17 cellular contexts compared by ENCODE assay signal in the genomic region with DNA sequence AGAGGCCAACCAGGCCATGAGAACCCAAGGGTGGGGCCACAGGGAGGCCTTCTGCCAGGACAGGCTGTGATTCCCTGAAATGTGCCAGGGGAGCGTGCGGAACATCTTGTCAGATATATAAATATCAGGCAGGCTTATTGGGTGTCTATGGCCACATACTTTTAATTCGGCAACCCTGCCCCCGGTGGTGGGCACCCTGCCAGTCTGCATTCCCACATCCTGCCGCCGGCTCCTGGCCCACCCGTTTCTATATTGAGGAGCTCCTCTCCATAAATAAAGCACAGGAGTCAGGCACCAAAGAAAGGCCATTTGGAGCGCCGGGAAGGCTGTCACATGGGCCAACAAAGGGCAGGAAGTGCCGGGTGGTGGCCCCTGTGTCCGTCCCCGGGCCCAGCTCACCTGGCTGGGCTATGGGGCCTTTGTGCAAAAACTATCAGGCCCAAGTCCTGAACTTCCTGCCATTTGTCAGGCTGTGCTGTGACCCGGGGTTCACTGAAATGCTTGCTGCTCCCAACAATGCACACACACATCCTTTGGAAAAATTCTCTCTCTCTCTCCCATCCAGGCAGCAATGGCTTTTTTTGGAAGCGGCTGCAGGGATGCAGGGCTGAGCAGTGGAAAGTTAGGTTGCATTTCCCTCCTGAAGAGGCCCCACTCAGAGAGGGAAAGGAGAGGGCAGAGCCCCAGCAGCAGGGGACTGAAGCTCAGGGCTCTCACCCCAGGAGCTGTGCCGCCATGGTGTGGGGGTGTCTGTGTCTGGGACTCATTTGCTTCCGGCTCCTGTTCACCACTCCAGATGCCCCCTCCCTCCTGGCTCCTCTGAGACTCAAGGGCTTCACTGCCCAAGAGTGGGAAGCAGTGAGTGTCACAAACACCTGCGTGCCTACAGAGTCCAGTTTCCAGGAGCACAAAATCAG. TPM values are rescaled to one million over a fixed set of nuclear protein-coding genes. Genes with fewer than 3 reads are reported as not detected.
DNase-seq lines count a peak whose midpoint lies in the region; ATAC-seq and TF ChIP-seq lines count a peak whose summit lies in the region.
"Had no signal": no experiment of that assay in that cellular context is flagged by ENCODE, and none has a peak within 500 bp of the region (broad histone marks: within the 10 kb centered on the region; RNA-seq: fewer than 3 reads in every experiment).

No MANE protein-coding gene starts in this region.

- peak overlapping the region in 3 of 4 donors; percentile 50 to 76 (median 50) for H3K27ac ChIP-seq in esophagus squamous epithelium
- H3K27ac ChIP-seq in mesendoderm (ENCODE audit: low read depth, low read length) = no peak overlapping the region
- H3K27ac ChIP-seq in upper lobe of left lung = peak overlapping the region; percentile 55 to 81 (median 68)
- H3K27ac ChIP-seq: hepatocyte, WERI-Rb-1 had no signal

- H3K4me3 ChIP-seq in esophagus squamous epithelium (no peak overlapping the region), mesendoderm (ENCODE audit: low read length) (no peak overlapping the region), upper lobe of left lung (no peak overlapping the region)
- H3K4me3 ChIP-seq: HAP-1, hepatocyte, mucosa of descending colon, transverse colon had no signal

- H3K27ac Mint-ChIP-seq in progenitor cell of endocrine pancreas = no peak overlapping the region

- no peak overlapping the region for H3K23ac ChIP-seq in mesendoderm (ENCODE audit: low read length)

- H2BK5ac ChIP-seq in mesendoderm (ENCODE audit: low read length) = peak overlapping the region; percentile 29

- H3K4ac ChIP-seq in mesendoderm (ENCODE audit: low read depth, low read length) = no peak overlapping the region

- H2BK15ac ChIP-seq in mesendoderm (replicated peaks; ENCODE audit: low read depth) = no peak overlapping the region

- no peak overlapping the region for H3K4me3 Mint-ChIP-seq in progenitor cell of endocrine pancreas (ENCODE audit: low read depth)

- H3K36me3 ChIP-seq in esophagus squamous epithelium = no peaks in the 10 kb centered on the region
- no peaks in the 10 kb centered on the region for H3K36me3 ChIP-seq in mesendoderm (ENCODE audit: control insufficient read depth, insufficient read depth, low read length)
- no peaks in the 10 kb centered on the region for H3K36me3 ChIP-seq in upper lobe of left lung
- H3K36me3 ChIP-seq: HAP-1, transverse colon, WERI-Rb-1 had no signal

- ATAC-seq in upper lobe of left lung (ENCODE audit: low FRiP score in 2 of 2) (peak; percentile 19 to 64), GM19351 (IDR thresholded peaks at IDR 0.05; ENCODE audit: unreplicated experiment) (no peak)
- ATAC-seq: mucosa of descending colon had no signal

- H3K4me1 ChIP-seq in esophagus squamous epithelium (peaks cover 0 to 13% (median 0%) of the 10 kb centered on the region in 3 donors), mesendoderm (ENCODE audit: control insufficient read depth, low read depth, low read length) (peaks cover 5% of the 10 kb centered on the region), upper lobe of left lung (peaks cover 2 to 13% (median 10%) of the 10 kb centered on the region in 4 donors)
- H3K4me1 ChIP-seq: HAP-1, transverse colon had no signal

- H2AK5ac ChIP-seq in mesendoderm (ENCODE audit: low read length) = no peak overlapping the region

- no peaks in the 10 kb centered on the region for H3K79me1 ChIP-seq in mesendoderm (ENCODE audit: low read length)

- no peak overlapping the region for H2BK120ac ChIP-seq in mesendoderm (ENCODE audit: low read depth, low read length)

- TF ChIP-seq CTCF in esophagus squamous epithelium (IDR thresholded peaks at IDR 0.05) = peak in 1 of 6 experiments; percentile 18
- TF ChIP-seq CTCF in upper lobe of left lung (IDR thresholded peaks at IDR 0.05) = peak in 2 of 6 experiments; percentile 9 to 38
- no peak for TF ChIP-seq CTCF in progenitor cell of endocrine pancreas (IDR thresholded peaks at IDR 0.05; ENCODE audit: unreplicated experiment)

- 32 to 33% methylated on average over 7 to 9 of the region's 17 CpGs for WGBS in esophagus squamous epithelium, 2 donors
- no CpG with 5 or more reads among the region's 17 CpGs for WGBS in mesendoderm (ENCODE audit: extremely low coverage, insufficient coverage, low lambda C conversion rate)
- 51 to 53% methylated on average over 10 to 17 of the region's 17 CpGs for WGBS in upper lobe of left lung, 2 donors

- no peak overlapping the region for H3K9ac ChIP-seq in mesendoderm (ENCODE audit: low read length)

- no peaks in the 10 kb centered on the region for H3K4me1 Mint-ChIP-seq in progenitor cell of endocrine pancreas (ENCODE audit: low read depth)

- TF ChIP-seq EP300 in upper lobe of left lung (IDR thresholded peaks at IDR 0.05) = peak in 2 of 4 donors; percentile 13 to 90

- H3K79me2 ChIP-seq in mesendoderm (ENCODE audit: control insufficient read depth, insufficient read depth, low read length) = no peaks in the 10 kb centered on the region
- H3K79me2 ChIP-seq: hepatocyte had no signal

- H3K18ac ChIP-seq in mesendoderm (ENCODE audit: low read length) = no peak overlapping the region

- peak overlapping the region; percentile 58 for H3K56ac ChIP-seq in mesendoderm (ENCODE audit: low read length)

- DNase-seq in DMS153 (lab: John Stamatoyannopoulos, UW) = peak; percentile 4
- DNase-seq in DMS153 treated with DMSO at 0.1 percent for 48 hours (lab: John Stamatoyannopoulos, UW; ENCODE audit: unreplicated experiment) = no peak
- DNase-seq in esophagus squamous epithelium (lab: John Stamatoyannopoulos, UW) = no peak
- no peak for DNase-seq in mesendoderm
- peak; percentile 40 to 66 for DNase-seq in upper lobe of left lung
- DNase-seq in progenitor cell of endocrine pancreas (ENCODE audit: low spot score, unreplicated experiment) = no peak
- DNase-seq in cerebellum (ENCODE audit: low spot score) = no peak
- DNase-seq: 8988T; activated T-cell treated with anti-CD3 and anti-CD28 coated beads, Interleukin-2, amount 50 U/mL, for 1 hour; NCI-H1436; NCI-H526; transverse colon; WERI-Rb-1 had no signal

- no peaks in the 10 kb centered on the region for H3K9me3 Mint-ChIP-seq in progenitor cell of endocrine pancreas (ENCODE audit: low read depth)

- TF ChIP-seq POLR2A in esophagus squamous epithelium (IDR thresholded peaks at IDR 0.05) (no peak), upper lobe of left lung (IDR thresholded peaks at IDR 0.05) (no peak)

- H3K27me3 ChIP-seq in esophagus squamous epithelium (no peaks in the 10 kb centered on the region), mesendoderm (ENCODE audit: insufficient read depth, low read length, poor library complexity) (no peaks in the 10 kb centered on the region), upper lobe of left lung (no peaks in the 10 kb centered on the region)
- H3K27me3 ChIP-seq: hepatocyte, transverse colon had no signal

- intact Hi-C loops in esophagus squamous epithelium (cut with DNase I) = no loop called here

- H3K9me3 ChIP-seq in esophagus squamous epithelium = no peaks in the 10 kb centered on the region
- no peaks in the 10 kb centered on the region for H3K9me3 ChIP-seq in upper lobe of left lung
- H3K9me3 ChIP-seq: HAP-1, mucosa of descending colon, transverse colon had no signal

- H4K5ac ChIP-seq in mesendoderm (ENCODE audit: low read length) = no peak overlapping the region

- H3K4me2 ChIP-seq in mesendoderm (ENCODE audit: low read length) = no peak overlapping the region
- H3K4me2 ChIP-seq: hepatocyte had no signal

- H3K36me3 Mint-ChIP-seq in progenitor cell of endocrine pancreas (ENCODE audit: insufficient read depth) = no peaks in the 10 kb centered on the region

- H3K27me3 Mint-ChIP-seq in progenitor cell of endocrine pancreas = no peaks in the 10 kb centered on the region

- H4K8ac ChIP-seq in mesendoderm (ENCODE audit: low read depth, low read length) = no peak overlapping the region

RNA-seq across cellular contexts. Expression of a gene that starts 25.1 kb away (rescaled TPM):
- total RNA-seq in esophagus squamous epithelium = 10 to 100 TPM in 1 of 4 donors, 1 to 10 TPM in 3; 5.0 to 22.3 (median 7.6) TPM
- 242 TPM for polyA plus RNA-seq in mesendoderm (2013, experiment 1 of 2)
- polyA plus RNA-seq in mesendoderm (2013, experiment 2 of 2) = 262 TPM
- total RNA-seq in upper lobe of left lung = 100 to 1,000 TPM in 3 of 6 donors, 10 to 100 TPM in 3; 57.0 to 108 (median 96.6) TPM
- 21.2 and 27.0 TPM in 2 replicates for total RNA-seq in progenitor cell of endocrine pancreas
- total RNA-seq in cerebellum = 17.1 TPM

Comparison
In these comparisons a context has a peak if more than half of its experiments do, and no peak if none do; other contexts are left out.
1. DNase-seq: peak in DMS153 (single experiment) and upper lobe of left lung (2 of 2); none in DMS153 treated with DMSO at 0.1 percent for 48 hours (single experiment), esophagus squamous epithelium (single experiment), mesendoderm (single experiment), progenitor cell of endocrine pancreas (single experiment) and cerebellum (single experiment).